2 cellular contexts compared by ENCODE assay signal in genomic region chrX:2348225-2348624, GRCh38.
TF ChIP-seq lines count a peak whose summit lies in the region.

No MANE protein-coding gene starts in this region.

TF ChIP-seq in SK-N-SH treated with all-trans-retinoic acid at 6 μM for 48 hours, 23 proteins besides CTCF, POLR2A, EP300 and RAD21 (continued from another document):
- TF ChIP-seq, protein P1, sequence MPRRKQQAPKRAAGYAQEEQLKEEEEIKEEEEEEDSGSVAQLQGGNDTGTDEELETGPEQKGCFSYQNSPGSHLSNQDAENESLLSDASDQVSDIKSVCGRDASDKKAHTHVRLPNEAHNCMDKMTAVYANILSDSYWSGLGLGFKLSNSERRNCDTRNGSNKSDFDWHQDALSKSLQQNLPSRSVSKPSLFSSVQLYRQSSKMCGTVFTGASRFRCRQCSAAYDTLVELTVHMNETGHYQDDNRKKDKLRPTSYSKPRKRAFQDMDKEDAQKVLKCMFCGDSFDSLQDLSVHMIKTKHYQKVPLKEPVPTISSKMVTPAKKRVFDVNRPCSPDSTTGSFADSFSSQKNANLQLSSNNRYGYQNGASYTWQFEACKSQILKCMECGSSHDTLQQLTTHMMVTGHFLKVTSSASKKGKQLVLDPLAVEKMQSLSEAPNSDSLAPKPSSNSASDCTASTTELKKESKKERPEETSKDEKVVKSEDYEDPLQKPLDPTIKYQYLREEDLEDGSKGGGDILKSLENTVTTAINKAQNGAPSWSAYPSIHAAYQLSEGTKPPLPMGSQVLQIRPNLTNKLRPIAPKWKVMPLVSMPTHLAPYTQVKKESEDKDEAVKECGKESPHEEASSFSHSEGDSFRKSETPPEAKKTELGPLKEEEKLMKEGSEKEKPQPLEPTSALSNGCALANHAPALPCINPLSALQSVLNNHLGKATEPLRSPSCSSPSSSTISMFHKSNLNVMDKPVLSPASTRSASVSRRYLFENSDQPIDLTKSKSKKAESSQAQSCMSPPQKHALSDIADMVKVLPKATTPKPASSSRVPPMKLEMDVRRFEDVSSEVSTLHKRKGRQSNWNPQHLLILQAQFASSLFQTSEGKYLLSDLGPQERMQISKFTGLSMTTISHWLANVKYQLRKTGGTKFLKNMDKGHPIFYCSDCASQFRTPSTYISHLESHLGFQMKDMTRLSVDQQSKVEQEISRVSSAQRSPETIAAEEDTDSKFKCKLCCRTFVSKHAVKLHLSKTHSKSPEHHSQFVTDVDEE (CRISPR knock-in tag; IDR thresholded peaks at IDR 0.05): no peak
- TF ChIP-seq ZFP3 (CRISPR knock-in tag; IDR thresholded peaks at IDR 0.05): no peak
TF ChIP-seq in SK-N-SH treated with all-trans-retinoic acid at 6 μM for 48 hours: peak in this region for 0.

TF ChIP-seq in HepG2, 621 proteins besides CTCF, POLR2A, EP300 and RAD21 (continued from another document):
- TF ChIP-seq MXI1 (IDR thresholded peaks at IDR 0.05; ENCODE audit: borderline replicate concordance, low read depth, low read length): no peak
